In the genomic region with DNA sequence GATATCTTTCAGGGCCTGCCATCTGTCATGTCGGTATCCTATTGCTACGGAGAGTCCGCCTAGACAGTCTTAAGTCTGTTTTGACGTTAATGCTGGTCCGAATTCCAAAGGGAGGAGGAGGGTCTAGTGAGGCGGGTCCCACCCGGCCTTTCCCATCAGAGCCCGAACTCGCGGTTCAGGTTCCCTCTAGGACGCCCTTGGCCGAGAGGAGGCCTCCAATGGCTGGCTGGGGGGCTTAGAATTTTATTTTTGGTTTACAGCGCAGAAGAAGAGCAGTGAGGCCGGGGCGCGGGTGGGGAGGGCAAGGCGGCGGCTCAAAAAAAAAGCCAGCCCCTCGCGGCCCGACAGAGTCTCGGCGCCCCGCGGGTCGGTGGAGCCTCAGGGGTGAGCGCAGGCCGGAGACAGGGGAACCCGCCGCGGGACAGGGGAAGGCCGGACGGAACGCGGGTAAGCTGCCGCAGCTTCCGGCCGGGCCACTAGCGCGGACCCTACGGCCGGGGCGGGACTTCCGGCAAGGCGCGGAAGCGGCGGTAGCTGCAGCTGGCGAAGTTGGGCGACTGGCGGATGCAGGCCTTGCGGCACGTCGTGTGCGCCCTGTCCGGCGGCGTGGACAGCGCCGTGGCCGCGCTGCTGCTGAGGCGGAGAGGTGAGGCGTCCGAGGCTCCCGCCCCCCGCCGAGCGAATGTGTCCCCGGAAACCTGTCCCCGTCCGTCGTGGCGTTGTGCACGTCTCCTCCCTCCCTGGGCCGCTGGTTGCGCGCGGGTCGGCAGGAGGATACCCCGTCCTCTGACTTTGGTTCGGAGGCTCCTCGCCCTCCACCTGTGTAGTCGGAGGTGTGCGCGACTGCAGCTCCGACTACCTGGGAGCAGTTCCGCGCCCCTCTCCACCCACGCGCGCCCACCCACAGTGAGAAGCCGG, we compare ENCODE assay signal across 1 cellular context.
TF ChIP-seq lines count a peak whose summit lies in the region.

Gene TRMU (plus strand): TSS at position 514 of the 918 bp plus-strand sequence. CDS start 51 bp downstream, at position 565.

TF ChIP-seq in K562, 482 proteins besides CTCF, POLR2A, EP300 and RAD21 (continued from another document and continues in another):
- TF ChIP-seq RBM22 (IDR thresholded peaks at IDR 0.05; ENCODE audit: low read depth, low read length, poor library complexity, severe bottlenecking) = peak; percentile 74
- TF ChIP-seq PCBP1 (IDR thresholded peaks at IDR 0.05; ENCODE audit: low read depth, low read length, poor library complexity, severe bottlenecking) = peak; percentile 53
- no peak for TF ChIP-seq MAFG (tag; conservative IDR thresholded peaks at IDR 0.05)
- TF ChIP-seq TFAP4 (CRISPR knock-in tag; IDR thresholded peaks at IDR 0.05; ENCODE audit: borderline replicate concordance) = peak; percentile 94
- TF ChIP-seq MAZ (CRISPR knock-in tag; conservative IDR thresholded peaks at IDR 0.05 in 1 of 2, IDR thresholded peaks at IDR 0.05 in 1 of 2) = peak; percentile 61 to 70; a peak in 2 of 4 replicates
- TF ChIP-seq MTA3 (IDR thresholded peaks at IDR 0.05; ENCODE audit: borderline replicate concordance) = peak; percentile 60; the same call in 1 of the 2 replicates
- no peak for TF ChIP-seq TAF15 (IDR thresholded peaks at IDR 0.05; ENCODE audit: low read depth, low read length)
- TF ChIP-seq YBX1 (IDR thresholded peaks at IDR 0.05) = no peak
- no peak for TF ChIP-seq SFPQ (IDR thresholded peaks at IDR 0.05; ENCODE audit: low read depth, low read length)
- peak; percentile 38 to 76; a peak in 3 of 4 replicates for TF ChIP-seq MNT (conservative IDR thresholded peaks at IDR 0.05)
- no peak for TF ChIP-seq ZFPM2 (CRISPR knock-in tag; IDR thresholded peaks at IDR 0.05)
- peak; percentile 84; the same call in 1 of the 2 replicates for TF ChIP-seq PHF8 (IDR thresholded peaks at IDR 0.05; ENCODE audit: borderline replicate concordance, low read length)
- TF ChIP-seq GABPA (tag; conservative IDR thresholded peaks at IDR 0.05; ENCODE audit: low read depth) = peak; percentile 98
- TF ChIP-seq ZKSCAN1 (IDR thresholded peaks at IDR 0.05; ENCODE audit: low read depth, low read length) = no peak
- no peak for TF ChIP-seq CBX2 (IDR thresholded peaks at IDR 0.05; ENCODE audit: insufficient read depth, low read length, poor library complexity, severe bottlenecking)
- no peak for TF ChIP-seq NR3C1 (CRISPR knock-in tag; IDR thresholded peaks at IDR 0.05)
- TF ChIP-seq BRD4 (IDR thresholded peaks at IDR 0.05) = peak; percentile 76; the same call in 1 of the 2 replicates
- TF ChIP-seq C11orf30 (IDR thresholded peaks at IDR 0.05; ENCODE audit: low read depth) = peak; percentile 91
- peak; percentile 97 for TF ChIP-seq ZNF121 (CRISPR knock-in tag; conservative IDR thresholded peaks at IDR 0.05)
- peak; percentile 29; the same call in 1 of the 2 replicates for TF ChIP-seq L3MBTL2 (IDR thresholded peaks at IDR 0.05)
- TF ChIP-seq LARP7 (IDR thresholded peaks at IDR 0.05) = no peak
- peak; percentile 68; the same call in 1 of the 2 replicates for TF ChIP-seq REST (CRISPR knock-in tag; IDR thresholded peaks at IDR 0.05; ENCODE audit: low read depth)
- TF ChIP-seq ELF1 (tag; IDR thresholded peaks at IDR 0.05) = peak; percentile 75
- TF ChIP-seq CC2D1A (IDR thresholded peaks at IDR 0.05) = no peak
- no peak for TF ChIP-seq E2F3 (CRISPR knock-in tag; IDR thresholded peaks at IDR 0.05)
- TF ChIP-seq, protein P1, sequence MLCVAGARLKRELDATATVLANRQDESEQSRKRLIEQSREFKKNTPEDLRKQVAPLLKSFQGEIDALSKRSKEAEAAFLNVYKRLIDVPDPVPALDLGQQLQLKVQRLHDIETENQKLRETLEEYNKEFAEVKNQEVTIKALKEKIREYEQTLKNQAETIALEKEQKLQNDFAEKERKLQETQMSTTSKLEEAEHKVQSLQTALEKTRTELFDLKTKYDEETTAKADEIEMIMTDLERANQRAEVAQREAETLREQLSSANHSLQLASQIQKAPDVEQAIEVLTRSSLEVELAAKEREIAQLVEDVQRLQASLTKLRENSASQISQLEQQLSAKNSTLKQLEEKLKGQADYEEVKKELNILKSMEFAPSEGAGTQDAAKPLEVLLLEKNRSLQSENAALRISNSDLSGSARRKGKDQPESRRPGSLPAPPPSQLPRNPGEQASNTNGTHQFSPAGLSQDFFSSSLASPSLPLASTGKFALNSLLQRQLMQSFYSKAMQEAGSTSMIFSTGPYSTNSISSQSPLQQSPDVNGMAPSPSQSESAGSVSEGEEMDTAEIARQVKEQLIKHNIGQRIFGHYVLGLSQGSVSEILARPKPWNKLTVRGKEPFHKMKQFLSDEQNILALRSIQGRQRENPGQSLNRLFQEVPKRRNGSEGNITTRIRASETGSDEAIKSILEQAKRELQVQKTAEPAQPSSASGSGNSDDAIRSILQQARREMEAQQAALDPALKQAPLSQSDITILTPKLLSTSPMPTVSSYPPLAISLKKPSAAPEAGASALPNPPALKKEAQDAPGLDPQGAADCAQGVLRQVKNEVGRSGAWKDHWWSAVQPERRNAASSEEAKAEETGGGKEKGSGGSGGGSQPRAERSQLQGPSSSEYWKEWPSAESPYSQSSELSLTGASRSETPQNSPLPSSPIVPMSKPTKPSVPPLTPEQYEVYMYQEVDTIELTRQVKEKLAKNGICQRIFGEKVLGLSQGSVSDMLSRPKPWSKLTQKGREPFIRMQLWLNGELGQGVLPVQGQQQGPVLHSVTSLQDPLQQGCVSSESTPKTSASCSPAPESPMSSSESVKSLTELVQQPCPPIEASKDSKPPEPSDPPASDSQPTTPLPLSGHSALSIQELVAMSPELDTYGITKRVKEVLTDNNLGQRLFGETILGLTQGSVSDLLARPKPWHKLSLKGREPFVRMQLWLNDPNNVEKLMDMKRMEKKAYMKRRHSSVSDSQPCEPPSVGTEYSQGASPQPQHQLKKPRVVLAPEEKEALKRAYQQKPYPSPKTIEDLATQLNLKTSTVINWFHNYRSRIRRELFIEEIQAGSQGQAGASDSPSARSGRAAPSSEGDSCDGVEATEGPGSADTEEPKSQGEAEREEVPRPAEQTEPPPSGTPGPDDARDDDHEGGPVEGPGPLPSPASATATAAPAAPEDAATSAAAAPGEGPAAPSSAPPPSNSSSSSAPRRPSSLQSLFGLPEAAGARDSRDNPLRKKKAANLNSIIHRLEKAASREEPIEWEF (CRISPR knock-in tag; IDR thresholded peaks at IDR 0.05) = no peak
- TF ChIP-seq ADNP (tag; IDR thresholded peaks at IDR 0.05) = no peak
- peak; percentile 66 for TF ChIP-seq SMAD4 (CRISPR knock-in tag; conservative IDR thresholded peaks at IDR 0.05)
- TF ChIP-seq POLR2G (IDR thresholded peaks at IDR 0.05; ENCODE audit: low read depth, low read length) = peak; percentile 91
- TF ChIP-seq HDAC2 (IDR thresholded peaks at IDR 0.05) = no peak
- TF ChIP-seq GABPB1 (CRISPR knock-in tag; IDR thresholded peaks at IDR 0.05) = peak; percentile 98
- TF ChIP-seq SIX5 (IDR thresholded peaks at IDR 0.05; ENCODE audit: borderline replicate concordance in 1 of 2, insufficient read depth in 1 of 2, low read depth in 1 of 2, low read length in 2 of 2) = peak; percentile 25 to 37; a peak in 1 of 4 replicates
- no peak for TF ChIP-seq ZNF77 (CRISPR knock-in tag; IDR thresholded peaks at IDR 0.05)
- no peak for TF ChIP-seq TRIM28 (IDR thresholded peaks at IDR 0.05)
- no peak for TF ChIP-seq ZBTB33 (CRISPR knock-in tag; IDR thresholded peaks at IDR 0.05)
- TF ChIP-seq ZNF583 (CRISPR knock-in tag; IDR thresholded peaks at IDR 0.05) = no peak
- peak; percentile 62 for TF ChIP-seq FUS (optimal IDR thresholded peaks at IDR 0.05; ENCODE audit: low read depth, low read length)
- TF ChIP-seq POLR2B (IDR thresholded peaks at IDR 0.05; ENCODE audit: low read depth, partially characterized antibody) = peak; percentile 33
- TF ChIP-seq MYC (IDR thresholded peaks at IDR 0.05; ENCODE audit: low read depth, low read length) = peak; percentile 75
- no peak for TF ChIP-seq MYC (CRISPR knock-in tag; IDR thresholded peaks at IDR 0.05; ENCODE audit: borderline replicate concordance, low read depth)
- peak in 2 of 3 experiments; percentile 42 to 60 for TF ChIP-seq YY1 (IDR thresholded peaks at IDR 0.05; ENCODE audit: borderline replicate concordance in 1 of 3, control insufficient read depth in 1 of 3, extremely low read depth in 1 of 3, insufficient read depth in 3 of 3, insufficient read length in 1 of 3, insufficient replicate concordance in 2 of 3, low read depth in 1 of 3, low read length in 2 of 3)
- peak; percentile 62; the same call in 1 of the 2 replicates for TF ChIP-seq GTF2E2 (tag; IDR thresholded peaks at IDR 0.05)
- peak; percentile 52 for TF ChIP-seq MAX (CRISPR knock-in tag; IDR thresholded peaks at IDR 0.05)
- peak in 1 of 2 experiments; percentile 79; a peak in 2 of 4 replicates for TF ChIP-seq KDM4B (IDR thresholded peaks at IDR 0.05; ENCODE audit: borderline replicate concordance in 2 of 2, low read depth in 1 of 2)
- TF ChIP-seq CXXC5 (CRISPR knock-in tag; IDR thresholded peaks at IDR 0.05) = peak; percentile 95
- no peak for TF ChIP-seq SMARCA4 (IDR thresholded peaks at IDR 0.05)
- TF ChIP-seq SIN3B (IDR thresholded peaks at IDR 0.05; ENCODE audit: low read depth) = peak; percentile 91
